23 cellular contexts compared by ENCODE assay signal in the genomic region with DNA sequence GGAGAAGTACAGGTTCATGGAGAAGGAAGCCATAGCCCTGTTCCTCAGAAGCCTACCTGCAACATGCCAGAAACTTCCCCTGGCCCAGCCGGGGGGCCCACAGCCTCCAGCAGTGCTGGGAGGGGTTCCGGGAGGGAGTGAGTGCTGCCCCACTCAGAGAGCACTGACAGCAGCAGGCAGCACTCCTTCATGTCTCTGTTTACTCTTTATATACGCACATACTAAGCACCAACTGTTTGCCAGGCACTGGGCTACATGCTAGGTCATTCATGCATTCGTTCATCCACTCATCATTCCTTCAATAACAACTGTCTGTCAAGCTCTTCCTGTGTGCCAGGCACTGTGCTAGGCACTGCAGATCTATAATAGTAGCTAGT.
"Had no signal": no experiment of that assay in that cellular context is flagged by ENCODE, and none has a peak within 500 bp of the region (broad histone marks: within the 10 kb centered on the region; RNA-seq: fewer than 3 reads in every experiment).

No MANE protein-coding gene starts in this region.

- H3K27ac Mint-ChIP-seq: activated CD4-positive, alpha-beta memory T cell treated with anti-CD3 and anti-CD28 coated beads for 36 hours; activated CD4-positive, alpha-beta T cell treated with anti-CD3 and anti-CD28 coated beads, Interleukin-2, amount 10 ng/mL, durations not matched to agents 24 days and 14 days; activated naive CD4-positive, alpha-beta T cell treated with anti-CD3 and anti-CD28 coated beads, Interleukin-2, amount 50 U/mL, for 72 hours; activated T-cell treated with anti-CD3 and anti-CD28 coated beads, Interleukin-2, amount 50 U/mL, for 24 hours; dendritic cell treated with granulocyte-macrophage colony-stimulating factor and Interleukin-4, amounts not matched to agents 40 ng/mL and 50 ng/mL, for 4 days; endodermal cell; mesothelial cell of epicardium; naive thymus-derived CD4-positive, alpha-beta T cell had no signal

- H3K4me3 ChIP-seq: breast epithelium, heart right ventricle, left lung, ovary, prostate gland, testis had no signal

- ATAC-seq: esophagus mucosa; foreskin keratinocyte; naive thymus-derived CD4-positive, alpha-beta T cell had no signal

- H3K36me3 Mint-ChIP-seq: activated CD4-positive, alpha-beta memory T cell treated with anti-CD3 and anti-CD28 coated beads for 36 hours; activated naive CD4-positive, alpha-beta T cell treated with anti-CD3 and anti-CD28 coated beads, Interleukin-2, amount 50 U/mL, for 72 hours; mesothelial cell of epicardium; naive thymus-derived CD4-positive, alpha-beta T cell had no signal

- H3K27ac ChIP-seq: breast epithelium, foreskin keratinocyte, heart right ventricle, ovary, prostate gland, testis had no signal

- H3K9me3 ChIP-seq: breast epithelium, heart right ventricle, left lung, ovary, prostate gland, testis had no signal

- H3K9me3 Mint-ChIP-seq: activated CD4-positive, alpha-beta memory T cell treated with anti-CD3 and anti-CD28 coated beads for 36 hours; activated CD4-positive, alpha-beta T cell treated with anti-CD3 and anti-CD28 coated beads, Interleukin-2, amount 10 ng/mL, durations not matched to agents 24 days and 14 days; activated naive CD4-positive, alpha-beta T cell treated with anti-CD3 and anti-CD28 coated beads, Interleukin-2, amount 50 U/mL, for 72 hours; activated T-cell treated with anti-CD3 and anti-CD28 coated beads, Interleukin-2, amount 50 U/mL, for 24 hours; central memory CD8-positive, alpha-beta T cell; dendritic cell treated with granulocyte-macrophage colony-stimulating factor and Interleukin-4, amounts not matched to agents 40 ng/mL and 50 ng/mL, for 4 days; endodermal cell; mesothelial cell of epicardium; naive thymus-derived CD4-positive, alpha-beta T cell had no signal

- H3K4me3 Mint-ChIP-seq: activated CD4-positive, alpha-beta memory T cell treated with anti-CD3 and anti-CD28 coated beads for 36 hours; activated CD4-positive, alpha-beta T cell treated with anti-CD3 and anti-CD28 coated beads, Interleukin-2, amount 10 ng/mL, durations not matched to agents 24 days and 14 days; activated T-cell treated with anti-CD3 and anti-CD28 coated beads, Interleukin-2, amount 50 U/mL, for 24 hours; central memory CD8-positive, alpha-beta T cell; dendritic cell treated with granulocyte-macrophage colony-stimulating factor and Interleukin-4, amounts not matched to agents 40 ng/mL and 50 ng/mL, for 4 days; endodermal cell; mesothelial cell of epicardium; naive thymus-derived CD4-positive, alpha-beta T cell had no signal

- H3K36me3 ChIP-seq: breast epithelium, heart right ventricle, left lung, ovary, prostate gland had no signal

- H3K4me1 Mint-ChIP-seq: activated CD4-positive, alpha-beta T cell treated with anti-CD3 and anti-CD28 coated beads, Interleukin-2, amount 10 ng/mL, durations not matched to agents 24 days and 14 days; central memory CD8-positive, alpha-beta T cell had no signal

- H3K27me3 ChIP-seq: breast epithelium, foreskin keratinocyte, heart right ventricle, left lung, ovary, testis had no signal

- FAIRE-seq: islet of Langerhans, urothelium cell line had no signal

- DNase-seq: activated CD4-positive, alpha-beta memory T cell treated with anti-CD3 and anti-CD28 coated beads for 36 hours; activated CD4-positive, alpha-beta T cell treated with anti-CD3 and anti-CD28 coated beads, Interleukin-2, amount 10 ng/mL, durations not matched to agents 24 days and 14 days; activated CD4-positive, CD25-positive, alpha-beta regulatory T cell treated with anti-CD3 and anti-CD28 coated beads, Interleukin-2, amount 50 U/mL, for 72 hours; activated CD8-positive, alpha-beta memory T cell treated with anti-CD3 and anti-CD28 coated beads, Interleukin-2, amount 50 U/mL, for 48 hours; activated T-cell treated with anti-CD3 and anti-CD28 coated beads, Interleukin-2, amount 50 U/mL, for 24 hours; endodermal cell; foreskin keratinocyte; heart right ventricle; naive thymus-derived CD4-positive, alpha-beta T cell; ovary; stimulated activated naive CD4-positive, alpha-beta T cell; T-helper 2 cell; testis had no signal

- H3K4me1 ChIP-seq: breast epithelium, prostate gland had no signal

- H3K27me3 Mint-ChIP-seq: activated CD4-positive, alpha-beta T cell treated with anti-CD3 and anti-CD28 coated beads, Interleukin-2, amount 10 ng/mL, durations not matched to agents 24 days and 14 days; dendritic cell treated with granulocyte-macrophage colony-stimulating factor and Interleukin-4, amounts not matched to agents 40 ng/mL and 50 ng/mL, for 4 days had no signal
